14 cellular contexts compared by ENCODE assay signal in the genomic region with DNA sequence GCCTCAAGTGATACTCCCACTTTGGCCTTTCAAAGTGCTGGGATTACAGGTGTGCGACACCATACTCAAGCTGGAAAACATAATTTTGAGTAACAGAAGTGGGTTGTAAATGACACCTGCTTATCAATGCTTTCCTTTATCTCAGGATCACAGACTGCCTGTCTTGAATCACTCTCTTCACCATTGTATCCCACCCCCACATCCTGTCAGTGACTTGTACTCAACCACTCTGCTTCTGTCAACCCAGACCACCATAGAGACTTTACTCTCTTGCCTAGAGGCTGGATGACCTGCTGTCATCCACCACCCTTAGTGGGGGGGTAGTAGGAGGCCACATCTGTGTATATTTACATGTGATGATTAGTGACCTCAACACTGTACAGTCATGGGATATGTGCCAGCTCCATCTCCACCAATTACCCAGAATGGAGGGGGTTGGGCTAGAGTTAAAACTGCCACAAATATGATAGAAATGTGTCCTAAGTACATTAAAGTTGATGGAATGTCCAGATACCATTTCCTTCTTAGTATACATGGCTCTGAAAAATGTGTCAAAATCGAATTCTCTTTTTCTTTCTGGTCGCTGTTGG.
"Had no signal": no experiment of that assay in that cellular context is flagged by ENCODE, and none has a peak within 500 bp of the region (broad histone marks: within the 10 kb centered on the region; RNA-seq: fewer than 3 reads in every experiment).

No MANE protein-coding gene starts in this region.

- H3K27me3 ChIP-seq: left lung, stomach, thyroid gland, uterus had no signal

- DNase-seq: activated CD4-positive, alpha-beta T cell treated with anti-CD3 and anti-CD28 coated beads, Interleukin-2, amount 50 U/mL, for 1 hour; activated CD4-positive, CD25-positive, alpha-beta regulatory T cell; activated naive CD4-positive, alpha-beta T cell treated with anti-CD3 and anti-CD28 coated beads for 36 hours; activated T-cell treated with anti-CD3 and anti-CD28 coated beads for 4 hours; caudate nucleus; cortex of kidney; effector CD8-positive, alpha-beta T cell; left lung; stimulated activated CD4-positive, alpha-beta T cell treated with anti-CD3 and anti-CD28 coated beads, Interleukin-4, amount 100 ng/mL, for 4 hours; stomach; T-helper 17 cell; thyroid gland; uterus had no signal

- H3K4me1 ChIP-seq: left lung, stomach, thyroid gland, uterus had no signal

- H3K4me3 ChIP-seq: left lung, stomach, thyroid gland, uterus had no signal

- H3K36me3 ChIP-seq: left lung, stomach, thyroid gland, uterus had no signal

- H3K27ac ChIP-seq: left lung, stomach, thyroid gland, uterus had no signal

- H3K9me3 ChIP-seq: left lung, stomach, thyroid gland, uterus had no signal

- ATAC-seq: activated T-helper 17 cell treated with anti-CD3 and anti-CD28 coated beads, Interleukin-2, amount 50 U/mL, for 72 hours; left lung; T-helper 17 cell had no signal
